In the genomic region with DNA sequence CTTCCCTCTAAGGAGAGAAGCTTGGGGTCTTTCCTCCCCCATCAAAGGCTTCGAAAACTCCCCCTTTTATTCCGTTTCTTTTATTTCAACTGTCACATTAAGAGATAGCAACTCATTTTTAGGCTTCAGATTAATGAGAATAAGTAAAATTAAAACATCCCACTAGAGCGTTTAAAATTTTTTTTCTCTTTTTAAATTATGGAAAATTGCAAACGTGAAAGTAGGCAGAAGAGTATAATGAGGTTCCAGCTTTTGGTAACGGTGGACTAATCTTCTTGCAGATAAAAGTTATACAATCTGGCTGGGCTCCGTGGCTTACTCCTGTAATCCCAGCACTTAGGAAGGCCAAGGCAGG, we compare ENCODE assay signal across 9 cellular contexts.
DNase-seq lines count a peak whose midpoint lies in the region; TF ChIP-seq lines count a peak whose summit lies in the region.
"Had no signal": no experiment of that assay in that cellular context is flagged by ENCODE, and none has a peak within 500 bp of the region (broad histone marks: within the 10 kb centered on the region; RNA-seq: fewer than 3 reads in every experiment).

No MANE protein-coding gene starts in this region.

- TF ChIP-seq CTCF in WI38 (IDR thresholded peaks at IDR 0.05; ENCODE audit: low read depth, low read length) (no peak), spleen (IDR thresholded peaks at IDR 0.05 in 8 of 11, conservative IDR thresholded peaks at IDR 0.05 in 3 of 11) (peak in 5 of 11 experiments; percentile 4 to 53 (median 28)), GM13977 (IDR thresholded peaks at IDR 0.05; ENCODE audit: extremely low read depth, insufficient read depth, missing control alignments) (no peak)

- no peak for TF ChIP-seq POLR2A in spleen (IDR thresholded peaks at IDR 0.05)

- DNase-seq in NCI-H82 (lab: John Stamatoyannopoulos, UW) (peak; percentile 24), NCI-H82 treated with DMSO at 0.1 percent for 48 hours (lab: John Stamatoyannopoulos, UW; ENCODE audit: unreplicated experiment) (no peak), spleen (no peak), NCI-H524 (lab: John Stamatoyannopoulos, UW) (no peak), GM13977 (ENCODE audit: low spot score) (no peak), GM03348 (ENCODE audit: low spot score) (no peak)
- DNase-seq: 8988T had no signal

- H3K27me3 ChIP-seq in spleen (replicated peaks in 1 of 7), result peaks cover 0 to 15% (median 7%) of the 10 kb centered on the region in 7 donors

- WGBS in spleen, 5 donors, result 14 to 20% (median 17%) methylated on average over 6 of the region's 6 CpGs

- intact Hi-C loops in spleen (cut with DNase I; ENCODE audit: low total_unique reads), result loop anchor here (5.0 kb wide), 1 partner anchor 563 kb away; no protein-coding TSS in a partner anchor

- H3K4me1 ChIP-seq in spleen, result peaks cover 0 to 11% (median 9%) of the 10 kb centered on the region in 6 donors

- no peaks in the 10 kb centered on the region for H3K36me3 ChIP-seq in spleen

- H3K4me3 ChIP-seq in WI38 (ENCODE audit: low read depth, low read length), result peak overlapping the region; percentile 43; the same call in 1 of the 2 replicates
- H3K4me3 ChIP-seq in iPS-11a (ENCODE audit: low read depth, low read length), result peak overlapping the region; percentile 53
- peak overlapping the region in 6 of 8 donors; percentile 39 to 74 (median 50) for H3K4me3 ChIP-seq in spleen

- in situ Hi-C loops in GM13977 (cut with MboI; ENCODE audit: low pct_unique_long_range_greater_than_20kb, low sequenced_read_pairs, unreplicated experiment), result loop anchor here (25.0 kb wide), 1 partner anchor 188 kb away; no protein-coding TSS in a partner anchor

- peaks cover 0 to 7% (median 0%) of the 10 kb centered on the region in 8 donors for H3K9me3 ChIP-seq in spleen

- no peak overlapping the region for H3K27ac ChIP-seq in spleen
